Comparison of ENCODE assay signal across 27 cellular contexts in genomic region chr1:3584915-3585314, GRCh38. TPM values are rescaled to one million over a fixed set of nuclear protein-coding genes. Genes with fewer than 3 reads are reported as not detected.
DNase-seq lines count a peak whose midpoint lies in the region; ATAC-seq and TF ChIP-seq lines count a peak whose summit lies in the region.
"Had no signal": no experiment of that assay in that cellular context is flagged by ENCODE, and none has a peak within 500 bp of the region (broad histone marks: within the 10 kb centered on the region; RNA-seq: fewer than 3 reads in every experiment).

No MANE protein-coding gene starts in this region.

- no peaks in the 10 kb centered on the region for H3K9me3 Mint-ChIP-seq in activated CD8-positive, alpha-beta T cell treated with anti-CD3 and anti-CD28 coated beads for 36 hours
- no peaks in the 10 kb centered on the region for H3K9me3 Mint-ChIP-seq in activated CD8-positive, alpha-beta T cell treated with anti-CD3 and anti-CD28 coated beads, Interleukin-2, amount 10 ng/mL, durations not matched to agents 7 days and 5 days (ENCODE audit: insufficient read depth)
- no peaks in the 10 kb centered on the region for H3K9me3 Mint-ChIP-seq in activated T-cell treated with anti-CD3 and anti-CD28 coated beads, Interleukin-2, amount 50 U/mL, for 24 hours
- H3K9me3 Mint-ChIP-seq: GM23338, memory B cell, neural crest cell had no signal

- peak; percentile 73 for ATAC-seq in activated CD8-positive, alpha-beta T cell treated with anti-CD3 and anti-CD28 coated beads for 36 hours
- ATAC-seq in activated CD8-positive, alpha-beta T cell treated with anti-CD3 and anti-CD28 coated beads, Interleukin-2, amount 10 ng/mL, durations not matched to agents 7 days and 5 days: no peak
- no peak for ATAC-seq in GM21723 (IDR thresholded peaks at IDR 0.05; ENCODE audit: unreplicated experiment)
- ATAC-seq: GM23338, left lobe of liver, pancreas, upper lobe of right lung had no signal

- POLR2A ChIA-PET in activated CD8-positive, alpha-beta T cell treated with anti-CD3 and anti-CD28 coated beads for 36 hours (lab: Charles Lee): no interaction called here
- POLR2A ChIA-PET in activated CD8-positive, alpha-beta T cell treated with anti-CD3 and anti-CD28 coated beads, Interleukin-2, amount 10 ng/mL, durations not matched to agents 7 days and 5 days (lab: Charles Lee): no interaction called here

- H3K9ac ChIP-seq in BLaER1: no peak overlapping the region

- no peaks in the 10 kb centered on the region for H3K27me3 Mint-ChIP-seq in activated CD8-positive, alpha-beta T cell treated with anti-CD3 and anti-CD28 coated beads for 36 hours
- no peaks in the 10 kb centered on the region for H3K27me3 Mint-ChIP-seq in activated CD8-positive, alpha-beta T cell treated with anti-CD3 and anti-CD28 coated beads, Interleukin-2, amount 10 ng/mL, durations not matched to agents 7 days and 5 days (ENCODE audit: low read depth)
- no peaks in the 10 kb centered on the region for H3K27me3 Mint-ChIP-seq in activated T-cell treated with anti-CD3 and anti-CD28 coated beads, Interleukin-2, amount 50 U/mL, for 24 hours
- H3K27me3 Mint-ChIP-seq: memory B cell had no signal

- H3K4me3 ChIP-seq in BLaER1 (no peak overlapping the region), adrenal gland (no peak overlapping the region)
- H3K4me3 ChIP-seq: GM23338, pancreas, Peyer's patch, suprapubic skin, upper lobe of right lung had no signal

- H3K27ac ChIP-seq in BLaER1 (no peak overlapping the region), adrenal gland (no peak overlapping the region)
- H3K27ac ChIP-seq: epithelial cell of prostate, pancreas, Peyer's patch, suprapubic skin, upper lobe of right lung had no signal

- peaks cover 12% of the 10 kb centered on the region; the same call in 1 of the 2 replicates for H3K9me3 ChIP-seq in BLaER1
- no peaks in the 10 kb centered on the region for H3K9me3 ChIP-seq in adrenal gland (replicated peaks in 1 of 3)
- H3K9me3 ChIP-seq: pancreas, Peyer's patch, suprapubic skin, upper lobe of right lung had no signal

- peaks cover 81% of the 10 kb centered on the region for H4K20me1 ChIP-seq in BLaER1

- no peak overlapping the region for H3K4me3 Mint-ChIP-seq in activated CD8-positive, alpha-beta T cell treated with anti-CD3 and anti-CD28 coated beads for 36 hours
- no peak overlapping the region for H3K4me3 Mint-ChIP-seq in activated CD8-positive, alpha-beta T cell treated with anti-CD3 and anti-CD28 coated beads, Interleukin-2, amount 10 ng/mL, durations not matched to agents 7 days and 5 days
- H3K4me3 Mint-ChIP-seq in activated T-cell treated with anti-CD3 and anti-CD28 coated beads, Interleukin-2, amount 50 U/mL, for 24 hours: no peak overlapping the region
- H3K4me3 Mint-ChIP-seq: GM23338, memory B cell, neural crest cell had no signal

- intact Hi-C loops in activated CD8-positive, alpha-beta T cell treated with anti-CD3 and anti-CD28 coated beads for 36 hours (cut with micrococcal nuclease): no loop called here
- intact Hi-C loops in adrenal gland (cut with DNase I): no loop called here

- TF ChIP-seq POLR2A in adrenal gland (IDR thresholded peaks at IDR 0.05): no peak

- 66 to 86% (median 78%) methylated on average over 7 of the region's 7 CpGs for WGBS in adrenal gland, 4 donors

- H3K4me1 ChIP-seq in BLaER1: peaks cover 45% of the 10 kb centered on the region
- no peaks in the 10 kb centered on the region for H3K4me1 ChIP-seq in adrenal gland (replicated peaks in 1 of 2)
- H3K4me1 ChIP-seq: pancreas, Peyer's patch, suprapubic skin had no signal

- peak overlapping the region; percentile 43 for H3K4me2 ChIP-seq in BLaER1
- H3K4me2 ChIP-seq: GM23338 had no signal

- no peak overlapping the region for H3K27ac Mint-ChIP-seq in activated CD8-positive, alpha-beta T cell treated with anti-CD3 and anti-CD28 coated beads for 36 hours
- no peak overlapping the region for H3K27ac Mint-ChIP-seq in activated CD8-positive, alpha-beta T cell treated with anti-CD3 and anti-CD28 coated beads, Interleukin-2, amount 10 ng/mL, durations not matched to agents 7 days and 5 days
- no peak overlapping the region for H3K27ac Mint-ChIP-seq in activated T-cell treated with anti-CD3 and anti-CD28 coated beads, Interleukin-2, amount 50 U/mL, for 24 hours
- H3K27ac Mint-ChIP-seq: GM23338, memory B cell had no signal

- peak; percentile 71 for DNase-seq in activated CD8-positive, alpha-beta T cell treated with anti-CD3 and anti-CD28 coated beads for 36 hours
- no peak for DNase-seq in activated CD8-positive, alpha-beta T cell treated with anti-CD3 and anti-CD28 coated beads, Interleukin-2, amount 10 ng/mL, durations not matched to agents 7 days and 5 days
- peak; percentile 41 for DNase-seq in activated T-cell treated with anti-CD3 and anti-CD28 coated beads, Interleukin-2, amount 50 U/mL, for 24 hours
- peak; percentile 54 for DNase-seq in stimulated activated CD4-positive, alpha-beta T cell treated with anti-CD3 and anti-CD28 coated beads, Interleukin-2, amount 100 ng/mL, for 4 hours (ENCODE audit: low read depth)
- DNase-seq in adrenal gland (no peak), H4 (ENCODE audit: low spot score) (no peak)
- DNase-seq: activated gamma-delta T cell treated with Interleukin-2 at 50 U/mL for 16 hours; anterior cingulate cortex; effector CD4-positive, alpha-beta T cell; IMR-90; NCI-H187; NCI-H526 treated with DMSO at 0.1 percent for 48 hours; pancreas; Peyer's patch; retina; SIG-M5; small intestine; T1000; upper lobe of right lung had no signal

- H3K4me1 Mint-ChIP-seq in activated CD8-positive, alpha-beta T cell treated with anti-CD3 and anti-CD28 coated beads for 36 hours (ENCODE audit: low read depth): no peaks in the 10 kb centered on the region
- H3K4me1 Mint-ChIP-seq in activated CD8-positive, alpha-beta T cell treated with anti-CD3 and anti-CD28 coated beads, Interleukin-2, amount 10 ng/mL, durations not matched to agents 7 days and 5 days (ENCODE audit: low read depth): no peaks in the 10 kb centered on the region
- H3K4me1 Mint-ChIP-seq in activated T-cell treated with anti-CD3 and anti-CD28 coated beads, Interleukin-2, amount 50 U/mL, for 24 hours (ENCODE audit: low read depth): no peaks in the 10 kb centered on the region
- H3K4me1 Mint-ChIP-seq: memory B cell had no signal

- no peaks in the 10 kb centered on the region for H3K36me3 Mint-ChIP-seq in activated CD8-positive, alpha-beta T cell treated with anti-CD3 and anti-CD28 coated beads for 36 hours (ENCODE audit: low read depth)
- no peaks in the 10 kb centered on the region for H3K36me3 Mint-ChIP-seq in activated CD8-positive, alpha-beta T cell treated with anti-CD3 and anti-CD28 coated beads, Interleukin-2, amount 10 ng/mL, durations not matched to agents 7 days and 5 days (ENCODE audit: low read depth)
- H3K36me3 Mint-ChIP-seq in activated T-cell treated with anti-CD3 and anti-CD28 coated beads, Interleukin-2, amount 50 U/mL, for 24 hours (ENCODE audit: low read depth): no peaks in the 10 kb centered on the region
- H3K36me3 Mint-ChIP-seq: memory B cell had no signal

- TF ChIP-seq CTCF in activated CD8-positive, alpha-beta T cell treated with anti-CD3 and anti-CD28 coated beads for 36 hours (IDR thresholded peaks at IDR 0.05): no peak
- TF ChIP-seq CTCF in adrenal gland (IDR thresholded peaks at IDR 0.05): no peak

- H3K27me3 ChIP-seq in BLaER1: peaks cover under 1% of the 10 kb centered on the region
- no peaks in the 10 kb centered on the region for H3K27me3 ChIP-seq in adrenal gland
- H3K27me3 ChIP-seq: pancreas, Peyer's patch, upper lobe of right lung had no signal

- H3K36me3 ChIP-seq in BLaER1: peaks cover 40% of the 10 kb centered on the region
- no peaks in the 10 kb centered on the region for H3K36me3 ChIP-seq in adrenal gland (replicated peaks in 1 of 2)
- H3K36me3 ChIP-seq: pancreas, Peyer's patch, suprapubic skin, upper lobe of right lung had no signal

- CTCF ChIA-PET in activated CD8-positive, alpha-beta T cell treated with anti-CD3 and anti-CD28 coated beads for 36 hours (lab: Charles Lee): no interaction called here
- CTCF ChIA-PET in activated CD8-positive, alpha-beta T cell treated with anti-CD3 and anti-CD28 coated beads, Interleukin-2, amount 10 ng/mL, durations not matched to agents 7 days and 5 days (lab: Charles Lee): no interaction called here

RNA-seq across cellular contexts. Expression of gene MEGF6, which starts 26.4 kb away (rescaled TPM):
- total RNA-seq in activated CD8-positive, alpha-beta T cell treated with anti-CD3 and anti-CD28 coated beads for 36 hours: 1 to 10 TPM; 2.0 to 2.5 TPM
- total RNA-seq in activated CD8-positive, alpha-beta T cell treated with anti-CD3 and anti-CD28 coated beads, Interleukin-2, amount 10 ng/mL, durations not matched to agents 7 days and 5 days: 1 to 10 TPM; 7.1 to 8.3 TPM
- total RNA-seq in adrenal gland: 10 to 100 TPM in 3 of 8 donors, 1 to 10 TPM in 5; 2.6 to 12.5 (median 8.2) TPM
- 10 to 100 TPM in 2 of 3 donors, under 1 TPM in 1; 0.15 to 29.2 (median 16.2) TPM for polyA plus RNA-seq in adrenal gland
- total RNA-seq in H4 (2014; rRNA removed; shearing (Covaris generic)): 0.58 and 1.1 TPM in 2 replicates

RNA-seq across cellular contexts. Expression of gene TPRG1L, which starts 39.9 kb away (rescaled TPM):
- total RNA-seq in activated CD8-positive, alpha-beta T cell treated with anti-CD3 and anti-CD28 coated beads for 36 hours: 1 to 10 TPM; 6.1 to 6.2 TPM
- total RNA-seq in activated CD8-positive, alpha-beta T cell treated with anti-CD3 and anti-CD28 coated beads, Interleukin-2, amount 10 ng/mL, durations not matched to agents 7 days and 5 days: 10 to 100 TPM in 1 of 2 experiments, 1 to 10 TPM in 1; 9.9 to 10.0 TPM
- total RNA-seq in adrenal gland: 10 to 100 TPM; 21.6 to 52.1 (median 44.4) TPM
- polyA plus RNA-seq in adrenal gland: 10 to 100 TPM; 15.8 to 49.7 (median 20.6) TPM
- total RNA-seq in H4 (2014; rRNA removed; shearing (Covaris generic)): 10.9 and 11.7 TPM in 2 replicates

Comparison
In these comparisons a context has a peak if more than half of its experiments do, and no peak if none do; other contexts are left out.
1. DNase-seq: peak in activated CD8-positive, alpha-beta T cell treated with anti-CD3 and anti-CD28 coated beads for 36 hours (single experiment), activated T-cell treated with anti-CD3 and anti-CD28 coated beads, Interleukin-2, amount 50 U/mL, for 24 hours (single experiment) and stimulated activated CD4-positive, alpha-beta T cell treated with anti-CD3 and anti-CD28 coated beads, Interleukin-2, amount 100 ng/mL, for 4 hours (single experiment); none in activated CD8-positive, alpha-beta T cell treated with anti-CD3 and anti-CD28 coated beads, Interleukin-2, amount 10 ng/mL, durations not matched to agents 7 days and 5 days (single experiment), adrenal gland (0 of 7) and H4 (single experiment).